In the genomic region with DNA sequence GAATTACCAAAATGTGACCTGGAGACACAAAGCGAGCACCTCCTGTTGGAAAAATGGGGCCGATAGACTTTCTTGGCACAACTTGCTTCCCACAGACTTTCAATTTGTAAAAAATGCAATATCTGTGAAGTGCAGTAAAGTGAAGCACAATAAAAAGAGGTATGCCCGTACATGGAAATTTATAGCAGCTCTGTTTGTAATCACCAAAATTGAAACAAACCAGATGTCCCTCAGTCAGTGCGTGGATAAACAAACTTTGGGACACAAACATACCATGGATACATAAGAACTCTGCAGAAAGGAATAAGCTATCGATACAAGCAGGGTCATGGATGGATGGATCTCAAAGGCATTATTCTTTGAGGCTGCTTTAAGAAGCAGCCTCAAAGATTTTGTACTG, we compare ENCODE assay signal across 18 cellular contexts. TPM values are rescaled to one million over a fixed set of nuclear protein-coding genes. Genes with fewer than 3 reads are reported as not detected.
A peak's percentile ranks its signal among the peaks of the same experiment; 100 is the strongest.
DNase-seq lines count a peak whose midpoint lies in the region; ATAC-seq and TF ChIP-seq lines count a peak whose summit lies in the region.
"Had no signal": no experiment of that assay in that cellular context is flagged by ENCODE, and none has a peak within 500 bp of the region (broad histone marks: within the 10 kb centered on the region; RNA-seq: fewer than 3 reads in every experiment).

No MANE protein-coding gene starts in this region.

- H3K4me3 ChIP-seq in Loucy (ENCODE audit: low read length, poor library complexity, severe bottlenecking): no peak overlapping the region

- H3K79me2 ChIP-seq in Loucy (ENCODE audit: insufficient read depth, low read length): peaks cover 95% of the 10 kb centered on the region

- H3K9me3 Mint-ChIP-seq in activated CD4-positive, alpha-beta T cell treated with anti-CD3 and anti-CD28 coated beads for 36 hours (ENCODE audit: low read depth): peaks cover under 1% of the 10 kb centered on the region
- H3K9me3 Mint-ChIP-seq in stimulated activated memory B cell treated with anti-CD40 and anti-IgM and Interleukin-4, amounts not matched to agents 10 μg/mL and 1 μg/mL and 100 μg/mL, for 72 hours: peaks cover under 1% of the 10 kb centered on the region
- H3K9me3 Mint-ChIP-seq: immature natural killer cell had no signal

- peaks cover 90% of the 10 kb centered on the region for H3K4me1 Mint-ChIP-seq in activated CD4-positive, alpha-beta T cell treated with anti-CD3 and anti-CD28 coated beads for 36 hours
- H3K4me1 Mint-ChIP-seq in stimulated activated memory B cell treated with anti-CD40 and anti-IgM and Interleukin-4, amounts not matched to agents 10 μg/mL and 1 μg/mL and 100 μg/mL, for 72 hours: peaks cover 58% of the 10 kb centered on the region

- H3K36me3 ChIP-seq in Loucy (ENCODE audit: insufficient read depth, low read length): peaks cover 29% of the 10 kb centered on the region

- no peak overlapping the region for H2AFZ ChIP-seq in Loucy (ENCODE audit: low read length)

- H3K4me1 ChIP-seq in Loucy (ENCODE audit: insufficient read depth, low read length, poor library complexity, severe bottlenecking): peaks cover 56% of the 10 kb centered on the region

- peak overlapping the region; percentile 73 for H3K27ac Mint-ChIP-seq in activated CD4-positive, alpha-beta T cell treated with anti-CD3 and anti-CD28 coated beads for 36 hours
- H3K27ac Mint-ChIP-seq in stimulated activated memory B cell treated with anti-CD40 and anti-IgM and Interleukin-4, amounts not matched to agents 10 μg/mL and 1 μg/mL and 100 μg/mL, for 72 hours: peak overlapping the region; percentile 43
- H3K27ac Mint-ChIP-seq: endodermal cell had no signal

- CTCF ChIA-PET in activated CD4-positive, alpha-beta T cell treated with anti-CD3 and anti-CD28 coated beads for 36 hours (lab: Charles Lee): interaction anchor here (1.1 to 1.6 kb wide), 2 partner anchors 9 to 1697 kb away, joined by 4 to 7 read pairs; no protein-coding TSS in a partner anchor

- H3K9me2 ChIP-seq in Loucy (replicated peaks; ENCODE audit: low read depth, low read length): no peaks in the 10 kb centered on the region

- peak overlapping the region; percentile 9 for H3K9ac ChIP-seq in Loucy (ENCODE audit: low read depth, low read length, poor library complexity, severe bottlenecking)

- peaks cover 29% of the 10 kb centered on the region; the same call in 1 of the 2 replicates for H3F3A ChIP-seq in Loucy (ENCODE audit: low read depth)

- peaks cover 4% of the 10 kb centered on the region; the same call in 1 of the 2 replicates for H3K9me3 ChIP-seq in Loucy (ENCODE audit: insufficient read depth, low read depth, low read length)

- peaks cover 3% of the 10 kb centered on the region for H4K20me1 ChIP-seq in Loucy (ENCODE audit: insufficient read depth, low read length, poor library complexity, severe bottlenecking)

- H3K27me3 Mint-ChIP-seq in activated CD4-positive, alpha-beta T cell treated with anti-CD3 and anti-CD28 coated beads for 36 hours: no peaks in the 10 kb centered on the region
- H3K27me3 Mint-ChIP-seq in stimulated activated memory B cell treated with anti-CD40 and anti-IgM and Interleukin-4, amounts not matched to agents 10 μg/mL and 1 μg/mL and 100 μg/mL, for 72 hours: no peaks in the 10 kb centered on the region
- H3K27me3 Mint-ChIP-seq: activated naive CD8-positive, alpha-beta T cell treated with anti-CD3 and anti-CD28 coated beads, Interleukin-2, amount 10 ng/mL, durations not matched to agents 7 days and 5 days had no signal

- no peak overlapping the region for H3K4me2 ChIP-seq in Loucy (ENCODE audit: low read depth, low read length, poor library complexity, severe bottlenecking)

- TF ChIP-seq CTCF in Loucy (conservative IDR thresholded peaks at IDR 0.05; ENCODE audit: low read length): no peak

- intact Hi-C loops in activated CD4-positive, alpha-beta T cell treated with anti-CD3 and anti-CD28 coated beads for 36 hours (cut with DNase I, micrococcal nuclease): no loop called here

- H3K36me3 Mint-ChIP-seq in activated CD4-positive, alpha-beta T cell treated with anti-CD3 and anti-CD28 coated beads for 36 hours (ENCODE audit: low read depth): peaks cover 61% of the 10 kb centered on the region
- peaks cover 49% of the 10 kb centered on the region for H3K36me3 Mint-ChIP-seq in stimulated activated memory B cell treated with anti-CD40 and anti-IgM and Interleukin-4, amounts not matched to agents 10 μg/mL and 1 μg/mL and 100 μg/mL, for 72 hours

- DNase-seq in activated CD4-positive, alpha-beta T cell treated with anti-CD3 and anti-CD28 coated beads for 36 hours: no peak
- no peak for DNase-seq in activated CD4-positive, alpha-beta T cell treated with anti-CD3 and anti-CD28 coated beads for 1 hour
- DNase-seq in fibroblast of peridontal ligament (ENCODE audit: extremely low read depth): peak; percentile 47
- DNase-seq in NCI-H226: no peak
- no peak for DNase-seq in NCI-H510A (lab: John Stamatoyannopoulos, UW)
- DNase-seq: activated naive CD8-positive, alpha-beta T cell treated with anti-CD3 and anti-CD28 coated beads, Interleukin-2, amount 10 ng/mL, durations not matched to agents 7 days and 5 days; caudate nucleus; COR-L47; endodermal cell; immature natural killer cell; KBM-7; NCI-H1105; NCI-H2171 treated with DMSO at 0.1 percent for 48 hours; SIG-M5; stimulated activated naive CD4-positive, alpha-beta T cell had no signal

- POLR2A ChIA-PET in activated CD4-positive, alpha-beta T cell treated with anti-CD3 and anti-CD28 coated beads for 36 hours (lab: Charles Lee): interaction anchor here (0.7 kb wide), 1 partner anchor 116 kb away, joined by 3 read pairs; no protein-coding TSS in a partner anchor

- H3K4me3 Mint-ChIP-seq in activated CD4-positive, alpha-beta T cell treated with anti-CD3 and anti-CD28 coated beads for 36 hours: no peak overlapping the region
- no peak overlapping the region for H3K4me3 Mint-ChIP-seq in stimulated activated memory B cell treated with anti-CD40 and anti-IgM and Interleukin-4, amounts not matched to agents 10 μg/mL and 1 μg/mL and 100 μg/mL, for 72 hours
- H3K4me3 Mint-ChIP-seq: activated naive CD8-positive, alpha-beta T cell treated with anti-CD3 and anti-CD28 coated beads, Interleukin-2, amount 10 ng/mL, durations not matched to agents 7 days and 5 days; endodermal cell; immature natural killer cell had no signal

- no peak for ATAC-seq in activated CD4-positive, alpha-beta T cell treated with anti-CD3 and anti-CD28 coated beads for 36 hours
- ATAC-seq in stimulated activated memory B cell treated with anti-CD40 and anti-IgM and Interleukin-4, amounts not matched to agents 10 μg/mL and 1 μg/mL and 100 μg/mL, for 72 hours: no peak
- no peak for ATAC-seq in GM19455 (IDR thresholded peaks at IDR 0.05; ENCODE audit: unreplicated experiment)

- no peaks in the 10 kb centered on the region for H3K27me3 ChIP-seq in Loucy (ENCODE audit: insufficient read depth, low read length, poor library complexity, severe bottlenecking)

RNA-seq across cellular contexts. Expression of gene ARID5B, which starts 33.6 kb away (rescaled TPM):
- total RNA-seq in activated CD4-positive, alpha-beta T cell treated with anti-CD3 and anti-CD28 coated beads for 36 hours: 100 to 1,000 TPM in 1 of 2 experiments, 10 to 100 TPM in 1; 73.8 to 106 TPM
